ENCODE assay signal across 13 cellular contexts in genomic region chr9:120434532-120434931, GRCh38.
DNase-seq lines count a peak whose midpoint lies in the region; TF ChIP-seq lines count a peak whose summit lies in the region.
"Had no signal": no experiment of that assay in that cellular context is flagged by ENCODE, and none has a peak within 500 bp of the region (broad histone marks: within the 10 kb centered on the region; RNA-seq: fewer than 3 reads in every experiment).

No MANE protein-coding gene starts in this region.

- H2AFZ ChIP-seq in hepatocyte, result no peak overlapping the region

- TF ChIP-seq CTCF in HFFc6 (IDR thresholded peaks at IDR 0.05) (no peak), chondrocyte (IDR thresholded peaks at IDR 0.05) (no peak), hepatocyte (IDR thresholded peaks at IDR 0.05; ENCODE audit: poor library complexity) (no peak), transverse colon (IDR thresholded peaks at IDR 0.05) (no peak)

- no peaks in the 10 kb centered on the region for H3K79me2 ChIP-seq in hepatocyte

- no peak for TF ChIP-seq POLR2A in transverse colon (IDR thresholded peaks at IDR 0.05)

- peak overlapping the region; percentile 59 for H3K9ac ChIP-seq in skeletal muscle satellite cell (ENCODE audit: low read depth, low read length)

- H3K9me3 ChIP-seq in hepatocyte (ENCODE audit: low read depth), result no peaks in the 10 kb centered on the region
- H3K9me3 ChIP-seq in skeletal muscle satellite cell (replicated peaks; ENCODE audit: low read length), result no peaks in the 10 kb centered on the region
- H3K9me3 ChIP-seq in transverse colon, result no peaks in the 10 kb centered on the region

- H3K36me3 ChIP-seq in hepatocyte (replicated peaks; ENCODE audit: insufficient read depth, low read depth), result no peaks in the 10 kb centered on the region
- H3K36me3 ChIP-seq in skeletal muscle satellite cell (ENCODE audit: insufficient read depth, low read length), result peaks cover 40% of the 10 kb centered on the region
- H3K36me3 ChIP-seq in transverse colon, result peaks cover 0 to 4% (median 0%) of the 10 kb centered on the region in 4 donors

- H3K27me3 ChIP-seq in hepatocyte (no peaks in the 10 kb centered on the region), skeletal muscle satellite cell (ENCODE audit: control insufficient read depth, insufficient read depth, low read length) (no peaks in the 10 kb centered on the region), transverse colon (no peaks in the 10 kb centered on the region)

- in situ Hi-C loops in transverse colon (cut with MboI; ENCODE audit: low pct_ligation_motif_present in 1 of 4, low pct_unique_long_range_greater_than_20kb in 1 of 4, low sequenced_read_pairs in 3 of 4), result no loop called here

- 52% methylated on average over 6 of the region's 6 CpGs for WGBS in hepatocyte (ENCODE audit: low lambda C conversion rate, missing lambda C conversion rate)
- WGBS in transverse colon (ENCODE audit: low coverage in 1 of 2), 2 donors, result 71 to 77% methylated on average over 5 to 6 of the region's 6 CpGs

- H3K9me3 Mint-ChIP-seq in HFFc6, result no peaks in the 10 kb centered on the region
- H3K9me3 Mint-ChIP-seq in chondrocyte (ENCODE audit: low read depth), result no peaks in the 10 kb centered on the region
- H3K9me3 Mint-ChIP-seq: activated naive CD4-positive, alpha-beta T cell treated with anti-CD3 and anti-CD28 coated beads, Interleukin-2, amount 50 U/mL, for 24 hours; stimulated activated naive CD8-positive, alpha-beta T cell treated with anti-CD3 and anti-CD28 coated beads, Interleukin-15, Interleukin-2, amounts not matched to agents 100 ng/mL and 50 ng/mL, for 24 hours had no signal

- H3K27ac ChIP-seq in hepatocyte (peak overlapping the region; percentile 56), transverse colon (peak overlapping the region in 2 of 4 donors; percentile 18 to 22)

- no peaks in the 10 kb centered on the region for H4K20me1 ChIP-seq in hepatocyte (ENCODE audit: insufficient read depth, poor library complexity, severe bottlenecking)

- H3K9me2 ChIP-seq in hepatocyte (replicated peaks; ENCODE audit: insufficient read depth), result no peaks in the 10 kb centered on the region

- H3K4me3 Mint-ChIP-seq in HFFc6 (peak overlapping the region; percentile 30; the same call in 1 of the 2 replicates), chondrocyte (ENCODE audit: unreplicated experiment) (no peak overlapping the region)
- H3K4me3 Mint-ChIP-seq: activated naive CD4-positive, alpha-beta T cell treated with anti-CD3 and anti-CD28 coated beads, Interleukin-2, amount 50 U/mL, for 24 hours; stimulated activated naive CD8-positive, alpha-beta T cell treated with anti-CD3 and anti-CD28 coated beads, Interleukin-15, Interleukin-2, amounts not matched to agents 100 ng/mL and 50 ng/mL, for 24 hours had no signal

- DNase-seq in HFFc6 (peak; percentile 7), chondrocyte (ENCODE audit: low spot score) (no peak), hepatocyte (ENCODE audit: low spot score) (peak; percentile 50), T-helper 9 cell (no peak), NCI-H2196 (lab: John Stamatoyannopoulos, UW; ENCODE audit: unreplicated experiment) (no peak), epidermal melanocyte (ENCODE audit: insufficient read length, low spot score) (no peak), transverse colon (no peak)
- DNase-seq: effector CD4-positive, alpha-beta T cell; stimulated activated CD4-positive, alpha-beta T cell treated with anti-CD3 and anti-CD28 coated beads, Interleukin-4, amount 100 ng/mL, for 4 hours had no signal

- H3K36me3 Mint-ChIP-seq in HFFc6 (ENCODE audit: low read depth) (peaks cover 14% of the 10 kb centered on the region; the same call in 1 of the 2 replicates), chondrocyte (ENCODE audit: low read depth) (peaks cover 13% of the 10 kb centered on the region)

- intact Hi-C loops in transverse colon (cut with DNase I; ENCODE audit: low total_unique reads), result no loop called here

- no peak for TF ChIP-seq EP300 in transverse colon (IDR thresholded peaks at IDR 0.05; ENCODE audit: low read depth)

- H3K4me1 Mint-ChIP-seq in HFFc6 (ENCODE audit: low read depth), result peaks cover 40% of the 10 kb centered on the region
- H3K4me1 Mint-ChIP-seq in chondrocyte (ENCODE audit: low read depth), result peaks cover 17% of the 10 kb centered on the region

- H3K4me1 ChIP-seq in hepatocyte (ENCODE audit: insufficient read depth) (peaks cover 7% of the 10 kb centered on the region), skeletal muscle satellite cell (ENCODE audit: control insufficient read depth, insufficient read depth, low read length) (peaks cover 44% of the 10 kb centered on the region), transverse colon (peaks cover 0 to 22% (median 4%) of the 10 kb centered on the region in 4 donors)

- H3K27ac Mint-ChIP-seq in HFFc6, result peak overlapping the region; percentile 77
- H3K27ac Mint-ChIP-seq in chondrocyte (ENCODE audit: unreplicated experiment), result peak overlapping the region; percentile 61
- H3K27ac Mint-ChIP-seq: activated naive CD4-positive, alpha-beta T cell treated with anti-CD3 and anti-CD28 coated beads, Interleukin-2, amount 50 U/mL, for 24 hours; stimulated activated naive CD8-positive, alpha-beta T cell treated with anti-CD3 and anti-CD28 coated beads, Interleukin-15, Interleukin-2, amounts not matched to agents 100 ng/mL and 50 ng/mL, for 24 hours had no signal

- H3K4me2 ChIP-seq in hepatocyte (peak overlapping the region; percentile 34), skeletal muscle satellite cell (ENCODE audit: low read length) (peak overlapping the region; percentile 44)

- H3K27me3 Mint-ChIP-seq in HFFc6 (ENCODE audit: insufficient read depth), result peaks cover 3% of the 10 kb centered on the region; the same call in 1 of the 2 replicates
- no peaks in the 10 kb centered on the region for H3K27me3 Mint-ChIP-seq in chondrocyte (ENCODE audit: low read depth)
- H3K27me3 Mint-ChIP-seq: activated naive CD4-positive, alpha-beta T cell treated with anti-CD3 and anti-CD28 coated beads, Interleukin-2, amount 50 U/mL, for 24 hours; stimulated activated naive CD8-positive, alpha-beta T cell treated with anti-CD3 and anti-CD28 coated beads, Interleukin-15, Interleukin-2, amounts not matched to agents 100 ng/mL and 50 ng/mL, for 24 hours had no signal

- H3K4me3 ChIP-seq in hepatocyte (no peak overlapping the region), skeletal muscle satellite cell (ENCODE audit: low read length) (no peak overlapping the region), transverse colon (no peak overlapping the region)
- H3K4me3 ChIP-seq: lung had no signal

Comparison
In these comparisons a context has a peak if more than half of its experiments do, and no peak if none do; other contexts are left out.
1. DNase-seq: peak in HFFc6 (single experiment) and hepatocyte (single experiment); none in chondrocyte (single experiment), T-helper 9 cell (single experiment), NCI-H2196 (single experiment), epidermal melanocyte (single experiment) and transverse colon (single experiment).